Comparison of ENCODE assay signal across 1 cellular context in genomic region chr17:58337600-58338453, GRCh38.
TF ChIP-seq lines count a peak whose summit lies in the region.

No MANE protein-coding gene starts in this region.

TF ChIP-seq in SK-N-SH, 30 proteins besides CTCF, POLR2A, EP300 and RAD21 (continued from another document):
- TF ChIP-seq, protein P1, sequence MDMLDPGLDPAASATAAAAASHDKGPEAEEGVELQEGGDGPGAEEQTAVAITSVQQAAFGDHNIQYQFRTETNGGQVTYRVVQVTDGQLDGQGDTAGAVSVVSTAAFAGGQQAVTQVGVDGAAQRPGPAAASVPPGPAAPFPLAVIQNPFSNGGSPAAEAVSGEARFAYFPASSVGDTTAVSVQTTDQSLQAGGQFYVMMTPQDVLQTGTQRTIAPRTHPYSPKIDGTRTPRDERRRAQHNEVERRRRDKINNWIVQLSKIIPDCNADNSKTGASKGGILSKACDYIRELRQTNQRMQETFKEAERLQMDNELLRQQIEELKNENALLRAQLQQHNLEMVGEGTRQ (IDR thresholded peaks at IDR 0.05; ENCODE audit: borderline replicate concordance, low read depth, low read length), result no peak
- no peak for TF ChIP-seq FOXJ3 (CRISPR knock-in tag; IDR thresholded peaks at IDR 0.05)
